Comparison of ENCODE assay signal across 25 cellular contexts in genomic region chr17:81932333-81932983, GRCh38. TPM values are rescaled to one million over a fixed set of nuclear protein-coding genes. Genes with fewer than 3 reads are reported as not detected.
DNase-seq lines count a peak whose midpoint lies in the region; ATAC-seq and TF ChIP-seq lines count a peak whose summit lies in the region.
"Had no signal": no experiment of that assay in that cellular context is flagged by ENCODE, and none has a peak within 500 bp of the region (broad histone marks: within the 10 kb centered on the region; RNA-seq: fewer than 3 reads in every experiment).

No MANE protein-coding gene starts in this region.

- peaks cover 80% of the 10 kb centered on the region for H3K36me3 Mint-ChIP-seq in Calu3 (ENCODE audit: insufficient read depth, unreplicated experiment)
- H3K36me3 Mint-ChIP-seq in CD8-positive, alpha-beta T cell, result no peaks in the 10 kb centered on the region

- peak; percentile 17 for TF ChIP-seq POLR2A in erythroblast (IDR thresholded peaks at IDR 0.05; ENCODE audit: low read length)

- intact Hi-C loops in Calu3 (cut with micrococcal nuclease; ENCODE audit: unreplicated experiment), result no loop called here
- intact Hi-C loops in CD8-positive, alpha-beta T cell (cut with DNase I, micrococcal nuclease), result no loop called here

- H3K27ac ChIP-seq in CD8-positive, alpha-beta T cell (ENCODE audit: low read depth, low read length), result no peak overlapping the region
- H3K27ac ChIP-seq: cardiac muscle cell, ovary, thoracic aorta had no signal

- no peak for ATAC-seq in CD8-positive, alpha-beta T cell
- no peak for ATAC-seq in GM21619 (IDR thresholded peaks at IDR 0.05; ENCODE audit: unreplicated experiment)
- ATAC-seq in HG02588 (IDR thresholded peaks at IDR 0.05; ENCODE audit: unreplicated experiment), result no peak
- ATAC-seq: SK-N-SH treated with all-trans-retinoic acid at 6 μM for 48 hours had no signal

- H3K4me1 Mint-ChIP-seq in Calu3 (ENCODE audit: low read depth, unreplicated experiment), result peaks cover 9% of the 10 kb centered on the region
- H3K4me1 Mint-ChIP-seq in CD8-positive, alpha-beta T cell (ENCODE audit: low read depth), result peaks cover 3% of the 10 kb centered on the region

- no peaks in the 10 kb centered on the region for H3K27me3 ChIP-seq in CD8-positive, alpha-beta T cell (ENCODE audit: insufficient read depth, low read length)
- H3K27me3 ChIP-seq: cardiac muscle cell, ovary had no signal

- peaks cover 16% of the 10 kb centered on the region for H3K4me1 ChIP-seq in CD8-positive, alpha-beta T cell (ENCODE audit: insufficient read depth, low read length)

- CTCF ChIA-PET in Calu3 (lab: Charles Lee), result interaction anchor here (0.8 kb wide), 1 partner anchor 31 kb away, joined by 3 read pairs; no protein-coding TSS in a partner anchor
- CTCF ChIA-PET in CD8-positive, alpha-beta T cell (lab: Charles Lee), result interaction anchor here (0.9 kb wide), 1 partner anchor 27 kb away, joined by 5 read pairs; no protein-coding TSS in a partner anchor

- POLR2A ChIA-PET in CD8-positive, alpha-beta T cell (lab: Charles Lee), result no interaction called here

- H3K9me3 ChIP-seq in CD8-positive, alpha-beta T cell (ENCODE audit: low read length), result no peaks in the 10 kb centered on the region
- H3K9me3 ChIP-seq: ovary, thoracic aorta had no signal

- no peak overlapping the region for H3K4me3 ChIP-seq in CD8-positive, alpha-beta T cell (ENCODE audit: low read depth, low read length)
- H3K4me3 ChIP-seq: cardiac muscle cell, ovary, thoracic aorta had no signal

- peak overlapping the region; percentile 2 for H3K4me3 Mint-ChIP-seq in Calu3 (ENCODE audit: low read depth, unreplicated experiment)
- no peak overlapping the region for H3K4me3 Mint-ChIP-seq in CD8-positive, alpha-beta T cell
- H3K4me3 Mint-ChIP-seq: activated T-cell treated with anti-CD3 and anti-CD28 coated beads, Interleukin-2, amount 50 U/mL, for 24 hours; B cell had no signal

- TF ChIP-seq CTCF in Calu3 (IDR thresholded peaks at IDR 0.05; ENCODE audit: unreplicated experiment), result no peak
- no peak for TF ChIP-seq CTCF in CD8-positive, alpha-beta T cell (IDR thresholded peaks at IDR 0.05)

- peak overlapping the region; percentile 61 for H3K27ac Mint-ChIP-seq in Calu3 (ENCODE audit: unreplicated experiment)
- no peak overlapping the region for H3K27ac Mint-ChIP-seq in CD8-positive, alpha-beta T cell
- H3K27ac Mint-ChIP-seq: activated T-cell treated with anti-CD3 and anti-CD28 coated beads, Interleukin-2, amount 50 U/mL, for 24 hours; B cell had no signal

- TSS peak; percentile 33 for BruUV-seq in Calu3 (replicated peaks; lab: Mats Ljungman, UMichigan)

- DNase-seq in DMS53 (lab: John Stamatoyannopoulos, UW) (peak; percentile 49), DMS53 treated with DMSO at 0.1 percent for 48 hours (lab: John Stamatoyannopoulos, UW; ENCODE audit: unreplicated experiment) (no peak), Calu3 (no peak), OCI-M1 (lab: John Stamatoyannopoulos, UW) (peak; percentile 90), erythroblast (lab: John Stamatoyannopoulos, UW) (peak; percentile 75 to 83)
- DNase-seq in CD8-positive, alpha-beta T cell, result no peak
- DNase-seq: activated T-cell treated with anti-CD3 and anti-CD28 coated beads, Interleukin-2, amount 50 U/mL, for 24 hours; amygdala; dermis blood vessel endothelial cell; glutamatergic neuron; mesenchymal stem cell; NCI-H510A; stimulated activated CD4-positive, alpha-beta T cell treated with anti-CD3 and anti-CD28 coated beads, Interleukin-4, amount 100 ng/mL, for 1 hour; stimulated activated naive CD4-positive, alpha-beta T cell treated with Interleukin-2 at 50 U/mL for 16 hours; T-helper 9 cell had no signal

- no peaks in the 10 kb centered on the region for H3K36me3 ChIP-seq in CD8-positive, alpha-beta T cell (ENCODE audit: insufficient read depth, low read length)
- H3K36me3 ChIP-seq: cardiac muscle cell, ovary, thoracic aorta had no signal

- no peaks in the 10 kb centered on the region for H3K9me3 Mint-ChIP-seq in Calu3 (ENCODE audit: low read depth, unreplicated experiment)
- H3K9me3 Mint-ChIP-seq in CD8-positive, alpha-beta T cell, result no peaks in the 10 kb centered on the region
- H3K9me3 Mint-ChIP-seq: activated T-cell treated with anti-CD3 and anti-CD28 coated beads, Interleukin-2, amount 50 U/mL, for 24 hours had no signal

- no peaks in the 10 kb centered on the region for H3K27me3 Mint-ChIP-seq in Calu3 (ENCODE audit: unreplicated experiment)
- peaks cover 4% of the 10 kb centered on the region for H3K27me3 Mint-ChIP-seq in CD8-positive, alpha-beta T cell (ENCODE audit: low read depth)

RNA-seq across cellular contexts. Expression of gene PYCR1, which starts 4.6 kb away (rescaled TPM):
- 102 and 105 TPM in 2 replicates for total RNA-seq in Calu3 (2022)
- total RNA-seq in CD8-positive, alpha-beta T cell, result 1 to 10 TPM in 1 of 2 experiments, under 1 TPM in 1; 0.56 to 1.5 TPM

RNA-seq across cellular contexts. Expression of gene MAFG, which starts 4.9 kb away (rescaled TPM):
- total RNA-seq in Calu3 (2022), result 36.1 and 37.9 TPM in 2 replicates
- 10 to 100 TPM in 1 of 2 experiments, 1 to 10 TPM in 1; 8.5 to 10.5 TPM for total RNA-seq in CD8-positive, alpha-beta T cell

RNA-seq across cellular contexts. Expression of gene SIRT7, which starts 14.5 kb away (rescaled TPM):
- 50.3 and 56.0 TPM in 2 replicates for total RNA-seq in Calu3 (2022)
- 10 to 100 TPM; 75.2 to 76.1 TPM for total RNA-seq in CD8-positive, alpha-beta T cell

RNA-seq across cellular contexts. Expression of gene MYADML2, which starts 14.6 kb away (rescaled TPM):
- total RNA-seq in Calu3 (2022), result not detected in 2 replicates
- not detected for total RNA-seq in CD8-positive, alpha-beta T cell
- total RNA-seq: A172, B cell, dermis blood vessel endothelial cell, LHCN-M2, ovary, RPMI7951, thoracic aorta had no signal

RNA-seq across cellular contexts. Expression of gene PCYT2, which starts 21.3 kb away (rescaled TPM):
- total RNA-seq in Calu3 (2022), result 58.4 and 60.9 TPM in 2 replicates
- 10 to 100 TPM; 18.0 to 18.1 TPM for total RNA-seq in CD8-positive, alpha-beta T cell

Comparison
In these comparisons a context has a peak if more than half of its experiments do, and no peak if none do; other contexts are left out.
1. DNase-seq: peak in DMS53 (single experiment), OCI-M1 (single experiment) and erythroblast (2 of 2); none in DMS53 treated with DMSO at 0.1 percent for 48 hours (single experiment), Calu3 (single experiment) and CD8-positive, alpha-beta T cell (0 of 7).
2. RNA of gene PYCR1, which starts 4.6 kb away (total RNA-seq): 102 to 105 TPM in Calu3; 0.56 to 1.5 TPM in CD8-positive, alpha-beta T cell; every median in the first group is over 10 times any median in the second.